In genomic region chr19:38690146-38690545, GRCh38 we compare ENCODE assay signal across 1 cellular context.
TF ChIP-seq lines count a peak whose summit lies in the region.

No MANE protein-coding gene starts in this region.

TF ChIP-seq in IMR-90, 13 proteins besides CTCF, POLR2A, EP300 and RAD21 (continued from another document):
- TF ChIP-seq, protein P1, sequence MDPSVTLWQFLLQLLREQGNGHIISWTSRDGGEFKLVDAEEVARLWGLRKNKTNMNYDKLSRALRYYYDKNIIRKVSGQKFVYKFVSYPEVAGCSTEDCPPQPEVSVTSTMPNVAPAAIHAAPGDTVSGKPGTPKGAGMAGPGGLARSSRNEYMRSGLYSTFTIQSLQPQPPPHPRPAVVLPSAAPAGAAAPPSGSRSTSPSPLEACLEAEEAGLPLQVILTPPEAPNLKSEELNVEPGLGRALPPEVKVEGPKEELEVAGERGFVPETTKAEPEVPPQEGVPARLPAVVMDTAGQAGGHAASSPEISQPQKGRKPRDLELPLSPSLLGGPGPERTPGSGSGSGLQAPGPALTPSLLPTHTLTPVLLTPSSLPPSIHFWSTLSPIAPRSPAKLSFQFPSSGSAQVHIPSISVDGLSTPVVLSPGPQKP (IDR thresholded peaks at IDR 0.05; ENCODE audit: borderline replicate concordance, low read depth, low read length), result no peak
- TF ChIP-seq, protein P2, sequence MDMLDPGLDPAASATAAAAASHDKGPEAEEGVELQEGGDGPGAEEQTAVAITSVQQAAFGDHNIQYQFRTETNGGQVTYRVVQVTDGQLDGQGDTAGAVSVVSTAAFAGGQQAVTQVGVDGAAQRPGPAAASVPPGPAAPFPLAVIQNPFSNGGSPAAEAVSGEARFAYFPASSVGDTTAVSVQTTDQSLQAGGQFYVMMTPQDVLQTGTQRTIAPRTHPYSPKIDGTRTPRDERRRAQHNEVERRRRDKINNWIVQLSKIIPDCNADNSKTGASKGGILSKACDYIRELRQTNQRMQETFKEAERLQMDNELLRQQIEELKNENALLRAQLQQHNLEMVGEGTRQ (IDR thresholded peaks at IDR 0.05; ENCODE audit: low read depth, low read length), result no peak
- TF ChIP-seq NFE2L2 (IDR thresholded peaks at IDR 0.05; ENCODE audit: low read depth, low read length) (no peak), FOS (IDR thresholded peaks at IDR 0.05; ENCODE audit: low read depth, low read length) (no peak)
TF ChIP-seq in IMR-90: peak in this region for 0.
